15 cellular contexts compared by ENCODE assay signal in genomic region chr14:43475762-43476161, GRCh38.
"Had no signal": no experiment of that assay in that cellular context is flagged by ENCODE, and none has a peak within 500 bp of the region (broad histone marks: within the 10 kb centered on the region; RNA-seq: fewer than 3 reads in every experiment).

No MANE protein-coding gene starts in this region.

- H3K36me3 ChIP-seq: adrenal gland, esophagus squamous epithelium, left ventricle myocardium inferior, pancreas, thyroid gland had no signal

- H3K27ac ChIP-seq: adrenal gland, esophagus squamous epithelium, left ventricle myocardium inferior, pancreas, thyroid gland had no signal

- H3K4me1 ChIP-seq: adrenal gland, esophagus squamous epithelium, left ventricle myocardium inferior, pancreas, thyroid gland had no signal

- H3K9me3 ChIP-seq: adrenal gland, esophagus squamous epithelium, pancreas, thyroid gland had no signal

- FAIRE-seq: keratinocyte had no signal

- DNase-seq: activated CD4-positive, alpha-beta T cell treated with anti-CD3 and anti-CD28 coated beads for 36 hours; activated CD8-positive, alpha-beta T cell treated with anti-CD3 and anti-CD28 coated beads for 36 hours; activated effector memory CD4-positive, alpha-beta T cell treated with Interleukin-2 at 50 U/mL for 16 hours; activated naive CD4-positive, alpha-beta T cell treated with anti-CD3 and anti-CD28 coated beads, Interleukin-2, amount 50 U/mL, for 16 hours; activated T-cell treated with anti-CD3 and anti-CD28 coated beads, Interleukin-2, amount 50 U/mL, for 4 hours; adrenal gland; caudate nucleus; esophagus squamous epithelium; hippocampal formation; left ventricle myocardium inferior; naive thymus-derived CD8-positive, alpha-beta T cell; pancreas; stimulated activated naive B cell treated with anti-CD40 and anti-IgM and Interleukin-4, amounts not matched to agents 10 μg/mL and 1 μg/mL and 100 μg/mL, for 72 hours; thyroid gland had no signal

- H3K27me3 ChIP-seq: adrenal gland, esophagus squamous epithelium, pancreas, thyroid gland had no signal

- ATAC-seq: activated CD4-positive, alpha-beta T cell treated with anti-CD3 and anti-CD28 coated beads for 36 hours; activated CD8-positive, alpha-beta T cell treated with anti-CD3 and anti-CD28 coated beads for 36 hours; activated T-cell treated with anti-CD3 and anti-CD28 coated beads, Interleukin-2, amount 50 U/mL, for 4 hours; naive thymus-derived CD8-positive, alpha-beta T cell; pancreas; stimulated activated naive B cell treated with anti-CD40 and anti-IgM and Interleukin-4, amounts not matched to agents 10 μg/mL and 1 μg/mL and 100 μg/mL, for 72 hours had no signal

- H3K4me3 ChIP-seq: adrenal gland, esophagus squamous epithelium, left ventricle myocardium inferior, pancreas, thyroid gland had no signal
